ENCODE assay signal across 15 cellular contexts in genomic region chr4:94636004-94636403, GRCh38.
A peak's percentile ranks its signal among the peaks of the same experiment; 100 is the strongest.
DNase-seq lines count a peak whose midpoint lies in the region; ATAC-seq, FAIRE-seq and TF ChIP-seq lines count a peak whose summit lies in the region.
"Had no signal": no experiment of that assay in that cellular context is flagged by ENCODE, and none has a peak within 500 bp of the region (broad histone marks: within the 10 kb centered on the region; RNA-seq: fewer than 3 reads in every experiment).

No MANE protein-coding gene starts in this region.

- H3K27me3 ChIP-seq in astrocyte (ENCODE audit: insufficient read depth, low read length), result no peaks in the 10 kb centered on the region

- H3K9me3 ChIP-seq in astrocyte (ENCODE audit: insufficient read depth, low read depth, low read length), result no peaks in the 10 kb centered on the region

- H3K27me3 Mint-ChIP-seq in HFFc6 (ENCODE audit: insufficient read depth), result no peaks in the 10 kb centered on the region
- no peaks in the 10 kb centered on the region for H3K27me3 Mint-ChIP-seq in astrocyte (ENCODE audit: low read depth, unreplicated experiment)
- no peaks in the 10 kb centered on the region for H3K27me3 Mint-ChIP-seq in mesothelial cell of epicardium (ENCODE audit: low read depth)
- H3K27me3 Mint-ChIP-seq: CD4-positive, CD25-positive, alpha-beta regulatory T cell had no signal

- H3K79me2 ChIP-seq in astrocyte (ENCODE audit: insufficient read depth, low read length), result peaks cover 28% of the 10 kb centered on the region

- TF ChIP-seq CTCF in HFFc6 (IDR thresholded peaks at IDR 0.05), result no peak
- TF ChIP-seq CTCF in astrocyte (IDR thresholded peaks at IDR 0.05; ENCODE audit: insufficient read depth, low read depth, low read length), result no peak
- no peak for TF ChIP-seq CTCF in mesothelial cell of epicardium (IDR thresholded peaks at IDR 0.05; ENCODE audit: unreplicated experiment)

- peaks cover 21% of the 10 kb centered on the region for H4K20me1 ChIP-seq in astrocyte (ENCODE audit: insufficient read depth, low read length)

- H3K4me1 ChIP-seq in astrocyte (ENCODE audit: insufficient read depth, low read length), result peaks cover 8% of the 10 kb centered on the region

- DNase-seq in HFFc6 (peak; percentile 15), astrocyte (ENCODE audit: low read depth) (peak; percentile 65), mesothelial cell of epicardium (ENCODE audit: low spot score in 2 of 2, unreplicated experiment in 2 of 2) (no peak), UCSD-AML1 (lab: John Stamatoyannopoulos, UW; ENCODE audit: unreplicated experiment) (no peak), cerebellar cortex (ENCODE audit: low spot score) (no peak), HPDE6-E6E7 (ENCODE audit: extremely low spot score) (no peak)
- DNase-seq: CD4-positive, CD25-positive, alpha-beta regulatory T cell; DND-41; GF-D8; H7; NCI-H1436 treated with DMSO at 0.1 percent for 48 hours; NCI-H2081; SHP77 treated with DMSO at 0.1 percent for 48 hours had no signal

- H3K4me3 ChIP-seq in astrocyte (ENCODE audit: insufficient read depth, low read depth, low read length), result no peak overlapping the region

- H2AFZ ChIP-seq in astrocyte (ENCODE audit: low read depth, low read length), result no peak overlapping the region

- H3K4me1 Mint-ChIP-seq in HFFc6 (ENCODE audit: low read depth), result peaks cover 60% of the 10 kb centered on the region
- peaks cover 5% of the 10 kb centered on the region for H3K4me1 Mint-ChIP-seq in astrocyte (ENCODE audit: low read depth, unreplicated experiment)
- peaks cover 18% of the 10 kb centered on the region for H3K4me1 Mint-ChIP-seq in mesothelial cell of epicardium

- H3K9me3 Mint-ChIP-seq in HFFc6, result no peaks in the 10 kb centered on the region
- H3K9me3 Mint-ChIP-seq in astrocyte (ENCODE audit: unreplicated experiment), result no peaks in the 10 kb centered on the region
- H3K9me3 Mint-ChIP-seq in mesothelial cell of epicardium, result no peaks in the 10 kb centered on the region

- H3K27ac ChIP-seq in astrocyte (ENCODE audit: low read depth, low read length), result no peak overlapping the region

- FAIRE-seq in A204.1 (lab: Jason Lieb, UNC) (peak; percentile 11), astrocyte (lab: Jason Lieb, UNC) (no peak)

- H3K36me3 Mint-ChIP-seq in HFFc6 (ENCODE audit: low read depth) (peaks cover 51% of the 10 kb centered on the region), astrocyte (ENCODE audit: low read depth, unreplicated experiment) (peaks cover 9% of the 10 kb centered on the region), mesothelial cell of epicardium (no peaks in the 10 kb centered on the region)

- H3K4me2 ChIP-seq in astrocyte (ENCODE audit: low read length), result peak overlapping the region; percentile 9

- H3K36me3 ChIP-seq in astrocyte (ENCODE audit: insufficient read depth, low read length), result peaks cover 22% of the 10 kb centered on the region

- H3K4me3 Mint-ChIP-seq in HFFc6 (no peak overlapping the region), astrocyte (ENCODE audit: unreplicated experiment) (no peak overlapping the region), mesothelial cell of epicardium (no peak overlapping the region)
- H3K4me3 Mint-ChIP-seq: CD4-positive, CD25-positive, alpha-beta regulatory T cell had no signal

- no peak for ATAC-seq in GM19452 (IDR thresholded peaks at IDR 0.05; ENCODE audit: unreplicated experiment)

- no peak overlapping the region for H3K9ac ChIP-seq in astrocyte (ENCODE audit: low read length)

- H3K27ac Mint-ChIP-seq in HFFc6 (peak overlapping the region; percentile 32; the same call in 1 of the 2 replicates), astrocyte (ENCODE audit: unreplicated experiment) (no peak overlapping the region), mesothelial cell of epicardium (peak overlapping the region; percentile 22)
- H3K27ac Mint-ChIP-seq: CD4-positive, CD25-positive, alpha-beta regulatory T cell had no signal

Comparison
In these comparisons a context has a peak if more than half of its experiments do, and no peak if none do; other contexts are left out.
1. DNase-seq: peak in HFFc6 (single experiment) and astrocyte (single experiment); none in mesothelial cell of epicardium (0 of 2), UCSD-AML1 (single experiment), cerebellar cortex (single experiment) and HPDE6-E6E7 (single experiment).